In genomic region chr6:38172739-38173415, GRCh38 we compare ENCODE assay signal across 15 cellular contexts.
DNase-seq lines count a peak whose midpoint lies in the region; ATAC-seq and TF ChIP-seq lines count a peak whose summit lies in the region.
"Had no signal": no experiment of that assay in that cellular context is flagged by ENCODE, and none has a peak within 500 bp of the region (broad histone marks: within the 10 kb centered on the region; RNA-seq: fewer than 3 reads in every experiment).

No MANE protein-coding gene starts in this region.

- TF ChIP-seq CTCF in endodermal cell (conservative IDR thresholded peaks at IDR 0.05) (no peak), neural crest cell (conservative IDR thresholded peaks at IDR 0.05) (no peak)

- ATAC-seq in activated T-cell treated with anti-CD3 and anti-CD28 coated beads, Interleukin-2, amount 50 U/mL, for 72 hours (replicated peaks in 1 of 2): no peak
- no peak for ATAC-seq in HG03439 (IDR thresholded peaks at IDR 0.05; ENCODE audit: unreplicated experiment)
- ATAC-seq: CD8-positive, alpha-beta T cell; HCT116; K562 had no signal

- peak overlapping the region; percentile 66 for H3K27ac ChIP-seq in endodermal cell (ENCODE audit: low read depth, low read length)

- no peaks in the 10 kb centered on the region for H3K9me3 ChIP-seq in endodermal cell (ENCODE audit: control insufficient read depth, low read length)

- intact Hi-C loops in cardiac septum (cut with DNase I): no loop called here

- no peaks in the 10 kb centered on the region for H3K9me3 Mint-ChIP-seq in activated T-cell treated with anti-CD3 and anti-CD28 coated beads, Interleukin-2, amount 50 U/mL, for 24 hours
- no peaks in the 10 kb centered on the region for H3K9me3 Mint-ChIP-seq in activated T-cell treated with anti-CD3 and anti-CD28 coated beads, Interleukin-2, amount 50 U/mL, for 72 hours
- H3K9me3 Mint-ChIP-seq in endodermal cell: no peaks in the 10 kb centered on the region
- H3K9me3 Mint-ChIP-seq in neural crest cell: no peaks in the 10 kb centered on the region
- H3K9me3 Mint-ChIP-seq: CD8-positive, alpha-beta T cell had no signal

- no peak overlapping the region for H3K9ac ChIP-seq in endodermal cell (ENCODE audit: extremely low read depth, low read length, poor library complexity, severe bottlenecking)

- H3K4me1 Mint-ChIP-seq in activated T-cell treated with anti-CD3 and anti-CD28 coated beads, Interleukin-2, amount 50 U/mL, for 24 hours (ENCODE audit: low read depth): peaks cover 6% of the 10 kb centered on the region
- no peaks in the 10 kb centered on the region for H3K4me1 Mint-ChIP-seq in activated T-cell treated with anti-CD3 and anti-CD28 coated beads, Interleukin-2, amount 50 U/mL, for 72 hours (ENCODE audit: low read depth)
- H3K4me1 Mint-ChIP-seq in endodermal cell: peaks cover 43% of the 10 kb centered on the region
- H3K4me1 Mint-ChIP-seq in neural crest cell: peaks cover 31% of the 10 kb centered on the region

- H3K27me3 Mint-ChIP-seq in activated T-cell treated with anti-CD3 and anti-CD28 coated beads, Interleukin-2, amount 50 U/mL, for 24 hours: no peaks in the 10 kb centered on the region
- H3K27me3 Mint-ChIP-seq in activated T-cell treated with anti-CD3 and anti-CD28 coated beads, Interleukin-2, amount 50 U/mL, for 72 hours (ENCODE audit: low read depth): no peaks in the 10 kb centered on the region
- H3K27me3 Mint-ChIP-seq in endodermal cell (ENCODE audit: insufficient read depth) (peaks cover 4% of the 10 kb centered on the region), neural crest cell (ENCODE audit: low read depth) (no peaks in the 10 kb centered on the region)

- no peak for DNase-seq in activated T-cell treated with anti-CD3 and anti-CD28 coated beads, Interleukin-2, amount 50 U/mL, for 24 hours
- DNase-seq in activated T-cell treated with anti-CD3 and anti-CD28 coated beads, Interleukin-2, amount 50 U/mL, for 72 hours: no peak
- DNase-seq in endodermal cell: no peak
- DNase-seq in neural crest cell (ENCODE audit: low read depth, low spot score): no peak
- no peak for DNase-seq in activated effector memory CD4-positive, alpha-beta T cell treated with anti-CD3 and anti-CD28 coated beads, Interleukin-2, amount 50 U/mL, for 16 hours
- no peak for DNase-seq in NCI-H345 treated with DMSO at 0.1 percent for 48 hours (lab: John Stamatoyannopoulos, UW; ENCODE audit: unreplicated experiment)
- no peak for DNase-seq in cardiac septum (ENCODE audit: low spot score)
- DNase-seq: CD8-positive, alpha-beta T cell; DMS79; NCI-H187 treated with DMSO at 0.1 percent for 48 hours; NCI-H446 treated with DMSO at 0.1 percent for 48 hours; NCI-H774 had no signal

- H3K36me3 ChIP-seq in endodermal cell (ENCODE audit: control insufficient read depth, insufficient read depth, low read length): no peaks in the 10 kb centered on the region

- WGBS in endodermal cell (ENCODE audit: insufficient coverage in 1 of 2, insufficient read length in 1 of 2), 2 experiments: 81 to 85% methylated on average over 9 to 15 of the region's 15 CpGs

- H3K36me3 Mint-ChIP-seq in activated T-cell treated with anti-CD3 and anti-CD28 coated beads, Interleukin-2, amount 50 U/mL, for 24 hours (ENCODE audit: low read depth): peaks cover 22% of the 10 kb centered on the region
- no peaks in the 10 kb centered on the region for H3K36me3 Mint-ChIP-seq in activated T-cell treated with anti-CD3 and anti-CD28 coated beads, Interleukin-2, amount 50 U/mL, for 72 hours (ENCODE audit: insufficient read depth in 2 of 2)
- peaks cover 5% of the 10 kb centered on the region for H3K36me3 Mint-ChIP-seq in endodermal cell (ENCODE audit: low read depth)
- H3K36me3 Mint-ChIP-seq in neural crest cell (ENCODE audit: low read depth): peaks cover 2% of the 10 kb centered on the region

- H3K27me3 ChIP-seq in endodermal cell (ENCODE audit: control insufficient read depth, insufficient read depth, low read length, poor library complexity, severe bottlenecking): no peaks in the 10 kb centered on the region

- no peak overlapping the region for H3K4me3 ChIP-seq in endodermal cell (ENCODE audit: low read length)
- H3K4me3 ChIP-seq: K562 had no signal

- H3K27ac Mint-ChIP-seq in activated T-cell treated with anti-CD3 and anti-CD28 coated beads, Interleukin-2, amount 50 U/mL, for 24 hours: peak overlapping the region; percentile 33
- no peak overlapping the region for H3K27ac Mint-ChIP-seq in activated T-cell treated with anti-CD3 and anti-CD28 coated beads, Interleukin-2, amount 50 U/mL, for 72 hours
- H3K27ac Mint-ChIP-seq in endodermal cell: no peak overlapping the region
- H3K27ac Mint-ChIP-seq in neural crest cell (ENCODE audit: unreplicated experiment): peak overlapping the region; percentile 50
- H3K27ac Mint-ChIP-seq: CD8-positive, alpha-beta T cell had no signal

- H3K4me3 Mint-ChIP-seq in activated T-cell treated with anti-CD3 and anti-CD28 coated beads, Interleukin-2, amount 50 U/mL, for 24 hours: no peak overlapping the region
- no peak overlapping the region for H3K4me3 Mint-ChIP-seq in activated T-cell treated with anti-CD3 and anti-CD28 coated beads, Interleukin-2, amount 50 U/mL, for 72 hours
- H3K4me3 Mint-ChIP-seq in endodermal cell (no peak overlapping the region), neural crest cell (no peak overlapping the region)
- H3K4me3 Mint-ChIP-seq: CD8-positive, alpha-beta T cell had no signal

- H3K4me1 ChIP-seq in endodermal cell (ENCODE audit: control insufficient read depth, insufficient read depth, low read length): peaks cover 10% of the 10 kb centered on the region

Comparison
In these comparisons a context has a peak if more than half of its experiments do, and no peak if none do; other contexts are left out.
1. H3K27ac Mint-ChIP-seq: peak in activated T-cell treated with anti-CD3 and anti-CD28 coated beads, Interleukin-2, amount 50 U/mL, for 24 hours (single experiment) and neural crest cell (single experiment); none in activated T-cell treated with anti-CD3 and anti-CD28 coated beads, Interleukin-2, amount 50 U/mL, for 72 hours (single experiment) and endodermal cell (single experiment).